ENCODE assay signal across 6 cellular contexts in genomic region chr15:20733493-20733892, GRCh38.
DNase-seq lines count a peak whose midpoint lies in the region; ATAC-seq, FAIRE-seq and TF ChIP-seq lines count a peak whose summit lies in the region.
"Not testable (repeated sequence)": the region's sequence is repeated elsewhere in the genome, so short reads cannot be mapped to it uniquely, and the experiment has no call there.

No MANE protein-coding gene starts in this region.

- CTCF ChIA-PET in A549 (lab: Yijun Ruan, JAX); K562 (lab: Yijun Ruan, JAX; ENCODE audit: low intra/inter-chr PET ratio): not testable (repeated sequence)

- not testable (repeated sequence) for BruUV-seq in K562 (replicated peaks; lab: Mats Ljungman, UMichigan)

- FAIRE-seq in A549 (lab: Jason Lieb, UNC); K562 (lab: Jason Lieb, UNC): not testable (repeated sequence)
- peak; percentile 55 for FAIRE-seq in G401.6 (lab: Jason Lieb, UNC)

- not testable (repeated sequence) for H3K4me1 ChIP-seq in A549; Karpas-422 (ENCODE audit: low read length); K562 (replicated peaks in 1 of 2; ENCODE audit: control insufficient read depth in 2 of 2, insufficient read depth in 2 of 2, low read length in 2 of 2)

- not testable (repeated sequence) for TF ChIP-seq EP300 in A549 (IDR thresholded peaks at IDR 0.05); K562 (IDR thresholded peaks at IDR 0.05; ENCODE audit: low read length)

- not testable (repeated sequence) for TF ChIP-seq CTCF in A549 (IDR thresholded peaks at IDR 0.05); K562 (IDR thresholded peaks at IDR 0.05 in 2 of 3, conservative IDR thresholded peaks at IDR 0.05 in 1 of 3; ENCODE audit: insufficient read depth in 2 of 3, low read depth in 1 of 3, low read length in 3 of 3)

- H3K4me3 ChIP-seq in A549; Karpas-422 (ENCODE audit: low read length); K562: not testable (repeated sequence)

- H4K20me1 ChIP-seq in Karpas-422 (ENCODE audit: insufficient read depth, low read depth, low read length); K562 (replicated peaks; ENCODE audit: control insufficient read depth, insufficient read depth, low read length): not testable (repeated sequence)

- TF ChIP-seq RAD21 in A549 (conservative IDR thresholded peaks at IDR 0.05 in 1 of 2, IDR thresholded peaks at IDR 0.05 in 1 of 2); K562 (CRISPR knock-in tag; conservative IDR thresholded peaks at IDR 0.05 in 1 of 2, IDR thresholded peaks at IDR 0.05 in 1 of 2): not testable (repeated sequence)

- H3K9ac ChIP-seq in Karpas-422 (ENCODE audit: low read length); K562 (ENCODE audit: insufficient read depth in 1 of 2, low read depth in 2 of 2, low read length in 2 of 2): not testable (repeated sequence)

- H3K79me2 ChIP-seq in Karpas-422 (ENCODE audit: low read length); K562 (ENCODE audit: control insufficient read depth, insufficient read depth, low read length): not testable (repeated sequence)

- POLR2A ChIA-PET in A549 (lab: Yijun Ruan, JAX); K562 (lab: Yijun Ruan, JAX): not testable (repeated sequence)

- in situ Hi-C loops in K562 (cut with MboI), result loop anchor here (10.0 kb wide), 1 partner anchor 79 kb away; no protein-coding TSS in a partner anchor

- DNase-seq in A549 (ENCODE audit: low read depth in 1 of 2, low spot score in 1 of 2); K562 (ENCODE audit: extremely low read depth in 1 of 4, low spot score in 3 of 4): not testable (repeated sequence)
- DNase-seq in Karpas-422 (peak; percentile 15), dedifferentiated amniotic fluid mesenchymal stem cell (ENCODE audit: extremely low spot score) (peak; percentile 9), superior temporal gyrus (ENCODE audit: extremely low spot score) (peak; percentile 1)

- not testable (repeated sequence) for H3K9me2 ChIP-seq in Karpas-422 (replicated peaks; ENCODE audit: insufficient read depth, low read length)

- intact Hi-C loops in K562 (cut with micrococcal nuclease), result not testable (repeated sequence)

- ATAC-seq in A549, K562: not testable (repeated sequence)

- H3K27ac ChIP-seq in A549; Karpas-422 (ENCODE audit: low read length); K562 (ENCODE audit: extremely low read depth, low read depth, low read length): not testable (repeated sequence)

- 5% methylated on average over 1 of the region's 1 CpG for WGBS in A549 (ENCODE audit: missing lambda C conversion rate)
- 0% methylated on average over 1 of the region's 1 CpG for WGBS in K562 (ENCODE audit: insufficient coverage, low coverage, missing lambda C conversion rate)

- not testable (repeated sequence) for H3K9me1 ChIP-seq in K562 (ENCODE audit: control insufficient read depth, insufficient read depth, low read length)

- not testable (repeated sequence) for H3K36me3 ChIP-seq in Karpas-422 (ENCODE audit: insufficient read depth, low read length); K562 (ENCODE audit: control insufficient read depth, insufficient read depth, low read length)

- TF ChIP-seq POLR2A in A549 (IDR thresholded peaks at IDR 0.05; ENCODE audit: low read length); K562 (conservative IDR thresholded peaks at IDR 0.05): not testable (repeated sequence)

- H3K4me2 ChIP-seq in A549; Karpas-422 (ENCODE audit: low read depth, low read length, poor library complexity, severe bottlenecking); K562 (ENCODE audit: insufficient read depth, low read length): not testable (repeated sequence)

- not testable (repeated sequence) for H3K27me3 ChIP-seq in Karpas-422 (ENCODE audit: low read length); K562 (ENCODE audit: control insufficient read depth in 2 of 2, insufficient read depth in 2 of 2, low read length in 2 of 2)

- not testable (repeated sequence) for H3K9me3 ChIP-seq in A549; Karpas-422 (ENCODE audit: low read length); K562 (replicated peaks; ENCODE audit: control insufficient read depth, insufficient read depth, low read depth, low read length)

- H2AFZ ChIP-seq in Karpas-422 (ENCODE audit: low read length); K562 (ENCODE audit: low read depth, low read length): not testable (repeated sequence)

TF ChIP-seq in A549, 52 proteins besides CTCF, POLR2A, EP300 and RAD21:
- peak; percentile 67 for TF ChIP-seq MAFK (IDR thresholded peaks at IDR 0.05; ENCODE audit: partially characterized antibody)

TF ChIP-seq in K562, 482 proteins besides CTCF, POLR2A, EP300 and RAD21:
- 0 out of 2 replicates have a peak, but pooled peaks have one; percentile 7 for TF ChIP-seq C11orf30 (IDR thresholded peaks at IDR 0.05; ENCODE audit: low read depth)
- TF ChIP-seq ZNF316 (IDR thresholded peaks at IDR 0.05), result peak; percentile 53
